8 cellular contexts compared by ENCODE assay signal in the genomic region with DNA sequence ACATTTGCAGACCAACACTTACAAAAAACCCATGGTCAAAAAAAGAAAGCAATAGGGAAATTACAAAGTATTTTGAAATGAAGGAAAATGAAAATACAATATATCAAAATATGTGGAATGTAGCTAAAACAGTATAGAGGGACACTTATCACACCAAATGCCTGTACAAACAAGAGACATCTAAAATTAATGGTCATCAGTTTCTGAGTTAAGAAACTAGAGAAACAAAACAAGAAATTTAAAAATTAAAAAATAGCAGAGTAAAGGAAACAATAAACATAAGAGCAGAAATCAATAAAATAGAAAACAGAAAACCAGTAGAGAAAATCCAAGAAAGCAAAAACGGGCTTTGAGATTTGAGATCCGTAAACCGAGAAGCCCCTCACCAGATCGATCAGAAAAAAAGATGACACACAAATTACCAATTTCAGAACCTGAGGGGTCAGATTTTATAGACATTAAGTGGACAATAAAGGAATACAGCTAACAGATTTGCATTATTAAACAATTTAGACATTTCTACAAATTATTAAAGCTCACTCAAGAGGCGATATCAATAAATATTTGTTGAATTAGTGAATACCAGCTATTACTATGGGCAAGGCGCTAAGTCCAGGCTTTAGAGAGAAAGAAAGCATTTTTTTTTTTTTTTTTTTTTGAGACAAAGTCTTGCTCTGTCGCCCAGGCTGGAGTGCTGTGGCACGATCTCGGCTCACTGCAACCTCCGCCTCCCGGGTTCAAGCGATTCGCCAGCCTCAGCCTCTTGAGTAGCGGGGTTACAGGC. TPM values are rescaled to one million over a fixed set of nuclear protein-coding genes. Genes with fewer than 3 reads are reported as not detected.
DNase-seq lines count a peak whose midpoint lies in the region; ATAC-seq and TF ChIP-seq lines count a peak whose summit lies in the region.

No MANE protein-coding gene starts in this region.

- no peaks in the 10 kb centered on the region for H3K36me3 ChIP-seq in right atrium auricular region
- peaks cover 0 to 4% (median 0%) of the 10 kb centered on the region in 3 donors for H3K36me3 ChIP-seq in skeletal muscle tissue (ENCODE audit: control insufficient read depth in 3 of 3, insufficient read depth in 3 of 3, low read length in 3 of 3)

- H3K9ac ChIP-seq in H9 (ENCODE audit: extremely low read depth, insufficient read length, low read length): peak overlapping the region; percentile 31
- peak overlapping the region; percentile 81 to 90 (median 83) for H3K9ac ChIP-seq in skeletal muscle tissue (ENCODE audit: low read depth in 1 of 3, low read length in 3 of 3)

- peaks cover 2 to 5% of the 10 kb centered on the region in 2 experiments for H3K9me3 Mint-ChIP-seq in H9
- no peaks in the 10 kb centered on the region for H3K9me3 Mint-ChIP-seq in activated CD4-positive, alpha-beta memory T cell treated with anti-CD3 and anti-CD28 coated beads, Interleukin-2, amount 10 ng/mL, durations not matched to agents 7 days and 5 days

- peaks cover 14% of the 10 kb centered on the region; the same call in 1 of the 2 replicates for H3K79me2 ChIP-seq in H9 (ENCODE audit: insufficient read depth, low read length)

- peak overlapping the region; percentile 93 to 99 (median 98) for H3K27ac Mint-ChIP-seq in H9
- H3K27ac Mint-ChIP-seq in activated CD4-positive, alpha-beta memory T cell treated with anti-CD3 and anti-CD28 coated beads, Interleukin-2, amount 10 ng/mL, durations not matched to agents 7 days and 5 days: peak overlapping the region; percentile 94

- no peak overlapping the region for H2BK20ac ChIP-seq in H9 (ENCODE audit: low read depth, low read length, poor library complexity, severe bottlenecking)

- no peaks in the 10 kb centered on the region; the same call in 1 of the 2 replicates for H3K27me3 Mint-ChIP-seq in H9 (ENCODE audit: low read depth)
- peaks cover 2% of the 10 kb centered on the region for H3K27me3 Mint-ChIP-seq in activated CD4-positive, alpha-beta memory T cell treated with anti-CD3 and anti-CD28 coated beads, Interleukin-2, amount 10 ng/mL, durations not matched to agents 7 days and 5 days

- H3K14ac ChIP-seq in H9 (ENCODE audit: insufficient read depth, low read length): no peak overlapping the region

- peak overlapping the region; percentile 84 for H3K4me2 ChIP-seq in H9 (ENCODE audit: insufficient read depth, insufficient read length, low read length)

- H3K4me3 ChIP-seq in right atrium auricular region (peak overlapping the region; percentile 43 to 72), skeletal muscle tissue (ENCODE audit: low read length in 3 of 3) (peak overlapping the region; percentile 85 to 91 (median 90))

- no peak overlapping the region for H2BK12ac ChIP-seq in H9 (ENCODE audit: insufficient read length, low read depth, low read length)

- no peak for ATAC-seq in GM18511 (IDR thresholded peaks at IDR 0.05; ENCODE audit: unreplicated experiment)

- CTCF ChIA-PET in activated CD4-positive, alpha-beta memory T cell treated with anti-CD3 and anti-CD28 coated beads, Interleukin-2, amount 10 ng/mL, durations not matched to agents 7 days and 5 days (lab: Charles Lee): interaction anchor here (0.8 to 1.4 kb wide), 2 partner anchors 50 to 472 kb away, joined by 4 read pairs; no protein-coding TSS in a partner anchor

- POLR2A ChIA-PET in activated CD4-positive, alpha-beta memory T cell treated with anti-CD3 and anti-CD28 coated beads, Interleukin-2, amount 10 ng/mL, durations not matched to agents 7 days and 5 days (lab: Charles Lee): interaction anchor here (0.6 to 2.4 kb wide), 8 partner anchors 8 to 1192 kb away, joined by 3 to 29 read pairs (median 4); partner anchors contain the start of genes HOMER1 and SERINC5

- no peaks in the 10 kb centered on the region for H3K79me1 ChIP-seq in H9 (ENCODE audit: insufficient read depth, low read depth, low read length, poor library complexity, severe bottlenecking)

- WGBS in H9 (ENCODE audit: extremely low coverage, insufficient read length, low lambda C conversion rate): no CpG with 5 or more reads among the region's 14 CpGs

- H2AK5ac ChIP-seq in H9 (ENCODE audit: insufficient read length, low read length): no peak overlapping the region

- no peaks in the 10 kb centered on the region for H3K27me3 ChIP-seq in H9 (ENCODE audit: insufficient read depth, low read length)
- H3K27me3 ChIP-seq in right atrium auricular region: no peaks in the 10 kb centered on the region
- no peaks in the 10 kb centered on the region for H3K27me3 ChIP-seq in skeletal muscle tissue (ENCODE audit: control insufficient read depth in 3 of 3, insufficient read depth in 3 of 3, low read length in 3 of 3)

- no peak overlapping the region for H3K56ac ChIP-seq in H9 (ENCODE audit: insufficient read length, low read depth, low read length)

- no peaks in the 10 kb centered on the region for H3K9me3 ChIP-seq in H9 (ENCODE audit: control insufficient read depth, low read depth, low read length)
- H3K9me3 ChIP-seq in right atrium auricular region: no peaks in the 10 kb centered on the region
- H3K9me3 ChIP-seq in skeletal muscle tissue (ENCODE audit: control insufficient read depth in 3 of 3, low read length in 3 of 3): peaks cover 0 to 2% (median 0%) of the 10 kb centered on the region in 3 donors

- H2BK5ac ChIP-seq in H9 (ENCODE audit: insufficient read length, low read length): no peak overlapping the region

- no peak for TF ChIP-seq CTCF in H9 (conservative IDR thresholded peaks at IDR 0.05)
- no peak for TF ChIP-seq CTCF in right atrium auricular region (IDR thresholded peaks at IDR 0.05)
- TF ChIP-seq CTCF in GM10266 (IDR thresholded peaks at IDR 0.05; ENCODE audit: control insufficient read depth, insufficient read depth, low read depth, missing control alignments): no peak

- peak overlapping the region; percentile 4 for H4K5ac ChIP-seq in H9 (ENCODE audit: insufficient read length, low read depth, low read length)

- H4K91ac ChIP-seq in H9 (ENCODE audit: insufficient read length, low read depth, low read length): no peak overlapping the region

- H3K4me1 ChIP-seq in H9 (ENCODE audit: insufficient read depth, low read length) (no peaks in the 10 kb centered on the region), right atrium auricular region (peaks cover 0 to 22% of the 10 kb centered on the region in 2 donors), skeletal muscle tissue (ENCODE audit: control insufficient read depth in 3 of 3, insufficient read depth in 3 of 3, low read length in 3 of 3) (peaks cover 7 to 12% (median 10%) of the 10 kb centered on the region in 3 donors)

- H3K36me3 Mint-ChIP-seq in H9 (ENCODE audit: insufficient read depth in 1 of 3, low read depth in 3 of 3): peaks cover 12 to 24% (median 20%) of the 10 kb centered on the region in 3 experiments; a peak in 6 of 7 replicates
- peaks cover 30% of the 10 kb centered on the region for H3K36me3 Mint-ChIP-seq in activated CD4-positive, alpha-beta memory T cell treated with anti-CD3 and anti-CD28 coated beads, Interleukin-2, amount 10 ng/mL, durations not matched to agents 7 days and 5 days (ENCODE audit: low read depth)

- H3K27ac ChIP-seq in H9 (ENCODE audit: insufficient read length, low read depth, low read length): peak overlapping the region; percentile 67
- peak overlapping the region; percentile 90 to 96 for H3K27ac ChIP-seq in right atrium auricular region
- H3K27ac ChIP-seq in skeletal muscle tissue (ENCODE audit: low read depth, low read length): peak overlapping the region; percentile 90

- DNase-seq in H9: no peak
- DNase-seq in activated CD4-positive, alpha-beta memory T cell treated with anti-CD3 and anti-CD28 coated beads, Interleukin-2, amount 10 ng/mL, durations not matched to agents 7 days and 5 days: no peak
- no peak for DNase-seq in right atrium auricular region (ENCODE audit: low spot score)
- no peak for DNase-seq in erythroblast (lab: John Stamatoyannopoulos, UW)
- no peak for DNase-seq in putamen (ENCODE audit: low spot score)
- no peak for DNase-seq in GM10266 (ENCODE audit: extremely low spot score)

- TF ChIP-seq POLR2A in erythroblast (IDR thresholded peaks at IDR 0.05; ENCODE audit: low read length): no peak

- no peak overlapping the region for H2BK120ac ChIP-seq in H9 (ENCODE audit: low read depth, low read length, poor library complexity, severe bottlenecking)

- H3K4ac ChIP-seq in H9 (ENCODE audit: low read depth, low read length): no peak overlapping the region; the same call in 1 of the 2 replicates

- H3K4me3 Mint-ChIP-seq in H9: peak overlapping the region; percentile 82 to 98
- peak overlapping the region; percentile 92 for H3K4me3 Mint-ChIP-seq in activated CD4-positive, alpha-beta memory T cell treated with anti-CD3 and anti-CD28 coated beads, Interleukin-2, amount 10 ng/mL, durations not matched to agents 7 days and 5 days

- no peak overlapping the region for H2BK15ac ChIP-seq in H9 (ENCODE audit: low read depth, low read length)

- no peaks in the 10 kb centered on the region for H4K20me1 ChIP-seq in H9 (ENCODE audit: control insufficient read depth, insufficient read depth, insufficient read length)

- H3K18ac ChIP-seq in H9 (ENCODE audit: insufficient read length, low read depth, low read length): no peak overlapping the region

- H2AFZ ChIP-seq in H9 (ENCODE audit: low read length): peak overlapping the region; percentile 92

- H3K23me2 ChIP-seq in H9 (ENCODE audit: insufficient read length, low read depth, low read length, poor library complexity, severe bottlenecking): peaks cover 4% of the 10 kb centered on the region

- H3K23ac ChIP-seq in H9 (ENCODE audit: insufficient read length, low read depth, low read length): no peak overlapping the region

- no peak overlapping the region for H3T11ph ChIP-seq in H9 (ENCODE audit: low read length)

- peaks cover 7 to 15% of the 10 kb centered on the region in 2 experiments for H3K4me1 Mint-ChIP-seq in H9
- H3K4me1 Mint-ChIP-seq in activated CD4-positive, alpha-beta memory T cell treated with anti-CD3 and anti-CD28 coated beads, Interleukin-2, amount 10 ng/mL, durations not matched to agents 7 days and 5 days: peaks cover 29% of the 10 kb centered on the region

- H4K8ac ChIP-seq in H9 (replicated peaks; ENCODE audit: insufficient read length, low read depth, low read length): no peak overlapping the region

RNA-seq across cellular contexts. Expression of gene TENT2, which starts 1.0 kb away (rescaled TPM):
- total RNA-seq in H9 (2021): 38.9 and 42.8 TPM in 2 replicates
- 10 to 100 TPM; 79.7 to 80.5 TPM for total RNA-seq in activated CD4-positive, alpha-beta memory T cell treated with anti-CD3 and anti-CD28 coated beads, Interleukin-2, amount 10 ng/mL, durations not matched to agents 7 days and 5 days
- 10 to 100 TPM; 18.2 to 21.3 TPM for total RNA-seq in right atrium auricular region
- total RNA-seq in skeletal muscle tissue: 62.6 TPM
